11 cellular contexts compared by ENCODE assay signal in genomic region chr1:79859212-79859948, GRCh38.
DNase-seq lines count a peak whose midpoint lies in the region; ATAC-seq and TF ChIP-seq lines count a peak whose summit lies in the region.
"Had no signal": no experiment of that assay in that cellular context is flagged by ENCODE, and none has a peak within 500 bp of the region (broad histone marks: within the 10 kb centered on the region; RNA-seq: fewer than 3 reads in every experiment).

No MANE protein-coding gene starts in this region.

- no CpG with 5 or more reads among the region's 8 CpGs for WGBS in IMR-90 (ENCODE audit: extremely low coverage in 2 of 2, insufficient read length in 1 of 2), 2 experiments
- 82 to 88% (median 85%) methylated on average over 8 of the region's 8 CpGs for WGBS in psoas muscle, 3 donors

- no peak overlapping the region for H3K9ac ChIP-seq in IMR-90 (ENCODE audit: low read depth, low read length)

- no peaks in the 10 kb centered on the region for H3K9me1 ChIP-seq in IMR-90 (ENCODE audit: insufficient read depth, low read length)

- no peak overlapping the region for H2AFZ ChIP-seq in IMR-90 (replicated peaks; ENCODE audit: low read length, poor library complexity)

- H3K4me1 ChIP-seq in IMR-90 (ENCODE audit: control insufficient read depth, insufficient read depth, low read length) (0 out of 2 replicates have a peak, but pooled peaks cover 2% of the 10 kb centered on the region), psoas muscle (no peaks in the 10 kb centered on the region), HAP-1 (no peaks in the 10 kb centered on the region)

- H3K9me3 ChIP-seq in IMR-90 (ENCODE audit: control insufficient read depth, insufficient read depth, low read length), result no peaks in the 10 kb centered on the region
- H3K9me3 ChIP-seq in psoas muscle, result no peaks in the 10 kb centered on the region
- H3K9me3 ChIP-seq in HAP-1, result no peaks in the 10 kb centered on the region

- POLR2A ChIA-PET in IMR-90 (lab: Charles Lee; ENCODE audit: unreplicated experiment), result no interaction called here

- no TSS peak for BruUV-seq in IMR-90 (replicated peaks; lab: Mats Ljungman, UMichigan)

- H3K4me2 ChIP-seq in IMR-90 (ENCODE audit: low read depth, low read length), result no peak overlapping the region

- H2BK5ac ChIP-seq in IMR-90 (ENCODE audit: low read depth, low read length, poor library complexity, severe bottlenecking), result no peak overlapping the region

- H4K20me1 ChIP-seq in IMR-90 (ENCODE audit: insufficient read depth, low read length), result no peaks in the 10 kb centered on the region

- peak; percentile 11 for DNase-seq in AG09319 (ENCODE audit: extremely low read depth, low read depth)
- peak; percentile 76 for DNase-seq in IMR-90
- peak; percentile 85 to 89 for DNase-seq in cardiac fibroblast (ENCODE audit: low read depth in 2 of 2)
- no peak for DNase-seq in left colon
- no peak for DNase-seq in psoas muscle
- no peak for DNase-seq in NCI-H446 (lab: John Stamatoyannopoulos, UW)
- no peak for DNase-seq in HAP-1 (ENCODE audit: low spot score in 2 of 2)
- DNase-seq: activated gamma-delta T cell treated with Interleukin-2 at 50 U/mL for 16 hours, NCI-H69 had no signal

- dilution Hi-C loops in IMR-90 (cut with HindIII; ENCODE audit: low sequenced_read_pairs, unreplicated experiment), result no loop called here

- H3K4me3 ChIP-seq in IMR-90 (ENCODE audit: insufficient read depth, low read depth, low read length) (no peak overlapping the region), cardiac fibroblast (replicated peaks in 1 of 2; ENCODE audit: low read depth in 2 of 2, low read length in 2 of 2) (no peak overlapping the region), psoas muscle (no peak overlapping the region), HAP-1 (no peak overlapping the region)
- H3K4me3 ChIP-seq: coronary artery had no signal

- no peak overlapping the region for H3K4ac ChIP-seq in IMR-90 (ENCODE audit: low read depth, low read length)

- no peak overlapping the region for H3K27ac ChIP-seq in IMR-90 (ENCODE audit: insufficient read depth, low read length)
- H3K27ac ChIP-seq in psoas muscle, result no peak overlapping the region

- TF ChIP-seq POLR2A in IMR-90 (IDR thresholded peaks at IDR 0.05; ENCODE audit: low read depth, low read length), result no peak

- ATAC-seq in IMR-90 (ENCODE audit: low read depth), result no peak
- ATAC-seq in left colon, result peak; percentile 74
- ATAC-seq in HG03175 (IDR thresholded peaks at IDR 0.05; ENCODE audit: unreplicated experiment), result no peak
- no peak for ATAC-seq in psoas muscle

- H3K36me3 ChIP-seq in IMR-90 (ENCODE audit: control insufficient read depth, insufficient read depth, low read length) (no peaks in the 10 kb centered on the region), psoas muscle (ENCODE audit: insufficient read depth in 1 of 2, low read depth in 1 of 2) (no peaks in the 10 kb centered on the region), HAP-1 (replicated peaks) (no peaks in the 10 kb centered on the region)

- in situ Hi-C loops in IMR-90 (cut with MboI; ENCODE audit: low sequenced_read_pairs), result no loop called here
- in situ Hi-C loops in HAP-1 (cut with MboI; ENCODE audit: low sequenced_read_pairs), result no loop called here

- no peaks in the 10 kb centered on the region for H3K79me1 ChIP-seq in IMR-90 (ENCODE audit: low read depth in 1 of 2, low read length in 2 of 2)

- H2BK120ac ChIP-seq in IMR-90 (ENCODE audit: low read depth, low read length), result 0 out of 2 replicates have a peak overlapping the region, but pooled peaks have one; percentile 20

- CTCF ChIA-PET in IMR-90 (lab: Yijun Ruan, JAX), result no interaction called here

- no peak overlapping the region for H2BK15ac ChIP-seq in IMR-90 (ENCODE audit: low read depth, low read length)

- H4K5ac ChIP-seq in IMR-90 (ENCODE audit: low read depth, low read length), result no peak overlapping the region

- TF ChIP-seq RAD21 in IMR-90 (IDR thresholded peaks at IDR 0.05; ENCODE audit: low read length), result no peak

- H3K56ac ChIP-seq in IMR-90 (ENCODE audit: extremely low read depth, insufficient read depth, low read length), result no peak overlapping the region

- H2AK5ac ChIP-seq in IMR-90 (ENCODE audit: low read depth, low read length), result no peak overlapping the region

- H3K23ac ChIP-seq in IMR-90 (ENCODE audit: low read depth, low read length), result no peak overlapping the region

- no peak overlapping the region; the same call in 1 of the 2 replicates for H3K14ac ChIP-seq in IMR-90 (replicated peaks; ENCODE audit: low read depth, low read length)

- H2AK9ac ChIP-seq in IMR-90 (replicated peaks; ENCODE audit: low read depth, low read length, poor library complexity), result no peak overlapping the region

- H4K91ac ChIP-seq in IMR-90 (ENCODE audit: insufficient read depth, low read depth, low read length), result no peak overlapping the region

- no peaks in the 10 kb centered on the region for H3K27me3 ChIP-seq in IMR-90 (ENCODE audit: control insufficient read depth, insufficient read depth, low read length)
- H3K27me3 ChIP-seq in psoas muscle (ENCODE audit: insufficient read depth in 3 of 3, low read length in 2 of 3), result no peaks in the 10 kb centered on the region
- H3K27me3 ChIP-seq in HAP-1 (ENCODE audit: low read depth), result no peaks in the 10 kb centered on the region

- no peak overlapping the region for H3K18ac ChIP-seq in IMR-90 (ENCODE audit: low read depth, low read length)

- H2BK20ac ChIP-seq in IMR-90 (ENCODE audit: low read depth, low read length), result peak overlapping the region; percentile 54; the same call in 1 of the 2 replicates

- TF ChIP-seq CTCF in AG09319 (IDR thresholded peaks at IDR 0.05; ENCODE audit: low read depth, low read length), result no peak
- no peak for TF ChIP-seq CTCF in IMR-90 (conservative IDR thresholded peaks at IDR 0.05; ENCODE audit: low read depth, low read length)
- no peak for TF ChIP-seq CTCF in cardiac fibroblast (IDR thresholded peaks at IDR 0.05; ENCODE audit: low read depth, low read length)
- TF ChIP-seq CTCF in psoas muscle (IDR thresholded peaks at IDR 0.05), result no peak

- intact Hi-C loops in IMR-90 (cut with micrococcal nuclease) (no loop called here), left colon (cut with DNase I, micrococcal nuclease) (no loop called here), psoas muscle (cut with DNase I) (no loop called here)

- no peak overlapping the region; a peak in 1 of 4 replicates for H4K8ac ChIP-seq in IMR-90 (ENCODE audit: low read depth in 2 of 2, low read length in 2 of 2)

TF ChIP-seq in IMR-90, 13 proteins besides CTCF, POLR2A, EP300 and RAD21:
- no peak for TF ChIP-seq MAFK (IDR thresholded peaks at IDR 0.05; ENCODE audit: low read depth, low read length)
- no peak for TF ChIP-seq MAZ (IDR thresholded peaks at IDR 0.05; ENCODE audit: borderline replicate concordance, low read depth, low read length)
- no peak for TF ChIP-seq SMC3 (IDR thresholded peaks at IDR 0.05; ENCODE audit: low read depth, low read length)

Comparison
In these comparisons a context has a peak if more than half of its experiments do, and no peak if none do; other contexts are left out.
1. DNase-seq: peak in AG09319 (single experiment), IMR-90 (single experiment) and cardiac fibroblast (2 of 2); none in left colon (0 of 2), psoas muscle (0 of 2), NCI-H446 (0 of 2) and HAP-1 (0 of 2).